In the genomic region with DNA sequence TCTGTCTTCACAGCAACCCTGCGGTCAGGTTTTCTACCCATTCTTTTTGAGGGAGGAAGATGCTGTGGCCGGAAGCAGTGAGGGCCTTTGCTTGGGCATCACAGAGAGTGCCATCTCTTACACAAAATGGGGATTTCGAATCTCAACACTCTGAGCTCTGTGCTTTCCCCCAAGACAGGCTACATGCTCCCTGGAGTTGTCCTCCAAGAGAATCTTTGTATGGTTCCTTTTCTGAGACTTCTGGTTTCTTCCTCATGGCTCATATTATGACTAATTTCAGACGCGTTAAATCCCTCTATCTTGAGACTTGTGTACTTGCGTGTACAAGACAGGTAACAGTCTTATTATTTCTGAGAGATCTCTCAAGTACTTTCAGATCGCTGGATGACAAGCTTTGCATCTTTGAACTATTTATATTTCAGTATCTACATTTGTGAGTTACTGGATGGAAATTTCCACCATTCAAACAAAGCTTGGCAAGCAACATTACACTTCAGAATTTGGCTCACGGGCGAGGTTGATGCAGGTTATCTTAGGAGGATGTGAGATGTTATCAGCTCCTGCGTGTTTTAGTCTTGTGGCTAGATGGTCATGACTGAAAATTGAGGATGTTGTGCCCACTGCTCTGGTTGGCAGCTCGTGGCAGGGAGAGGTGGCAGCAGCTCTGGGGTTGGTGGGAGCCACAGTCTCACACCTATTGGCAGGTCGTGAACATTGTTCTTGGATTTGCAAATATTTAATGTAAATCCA, we compare ENCODE assay signal across 9 cellular contexts. TPM values are rescaled to one million over a fixed set of nuclear protein-coding genes. Genes with fewer than 3 reads are reported as not detected.
A peak's percentile ranks its signal among the peaks of the same experiment; 100 is the strongest.
DNase-seq lines count a peak whose midpoint lies in the region; ATAC-seq lines count a peak whose summit lies in the region.
"Had no signal": no experiment of that assay in that cellular context is flagged by ENCODE, and none has a peak within 500 bp of the region (broad histone marks: within the 10 kb centered on the region; RNA-seq: fewer than 3 reads in every experiment).

No MANE protein-coding gene starts in this region.

- H3K36me3 Mint-ChIP-seq in CD4-positive, alpha-beta memory T cell = peaks cover 0 to 2% of the 10 kb centered on the region in 2 donors
- H3K36me3 Mint-ChIP-seq in activated T-helper 2 cell treated with anti-CD3 and anti-CD28 coated beads, Interferon-gamma antibody, Interleukin-2, Interleukin-4, amounts not matched to agents 10 μg/mL and 5 μg/mL and 100 μg/mL, durations not matched to agents 14 hours and 24 hours and 36 hours (ENCODE audit: low read depth) = peaks cover 2% of the 10 kb centered on the region
- H3K36me3 Mint-ChIP-seq in naive thymus-derived CD8-positive, alpha-beta T cell = no peaks in the 10 kb centered on the region

- no peaks in the 10 kb centered on the region for H3K9me3 ChIP-seq in CD4-positive, alpha-beta memory T cell (ENCODE audit: control insufficient read depth in 1 of 2, low read length in 2 of 2)

- H3K27ac ChIP-seq in CD4-positive, alpha-beta memory T cell (ENCODE audit: low read depth, low read length) = peak overlapping the region; percentile 96

- peak overlapping the region; percentile 88 to 99 (median 96) for H3K27ac Mint-ChIP-seq in CD4-positive, alpha-beta memory T cell
- peak overlapping the region; percentile 82 for H3K27ac Mint-ChIP-seq in activated T-helper 2 cell treated with anti-CD3 and anti-CD28 coated beads, Interferon-gamma antibody, Interleukin-2, Interleukin-4, amounts not matched to agents 10 μg/mL and 5 μg/mL and 100 μg/mL, durations not matched to agents 14 hours and 24 hours and 36 hours
- peak overlapping the region; percentile 65 to 98 (median 95) for H3K27ac Mint-ChIP-seq in naive thymus-derived CD8-positive, alpha-beta T cell

- intact Hi-C loops in CD4-positive, alpha-beta memory T cell (cut with micrococcal nuclease) = loop anchor here (1.0 to 10.0 kb wide), 2 partner anchors 50 to 166 kb away; partner anchors contain the start of gene UBASH3A
- intact Hi-C loops in activated T-helper 2 cell treated with anti-CD3 and anti-CD28 coated beads, Interferon-gamma antibody, Interleukin-2, Interleukin-4, amounts not matched to agents 10 μg/mL and 5 μg/mL and 100 μg/mL, durations not matched to agents 14 hours and 24 hours and 36 hours (cut with micrococcal nuclease) = loop anchor here (1.0 to 10.0 kb wide), 3 partner anchors 50 to 286 kb away; no protein-coding TSS in a partner anchor

- H3K36me3 ChIP-seq in CD4-positive, alpha-beta memory T cell (ENCODE audit: insufficient read depth, low read length) = no peaks in the 10 kb centered on the region

- POLR2A ChIA-PET in CD4-positive, alpha-beta memory T cell (lab: Charles Lee; ENCODE audit: partially characterized antibody) = interaction anchor here (0.7 to 7.3 kb wide), 14 partner anchors 10 to 185 kb away, joined by 3 to 80 read pairs (median 4); partner anchors contain the start of genes ABCG1 and UBASH3A
- POLR2A ChIA-PET in naive thymus-derived CD8-positive, alpha-beta T cell (lab: Charles Lee) = interaction anchor here (0.7 to 9.8 kb wide), 5 partner anchors 10 to 230 kb away, joined by 3 to 94 read pairs (median 8); partner anchors contain the start of gene ABCG1

- peaks cover 66% of the 10 kb centered on the region for H3K4me1 ChIP-seq in CD4-positive, alpha-beta memory T cell (ENCODE audit: insufficient read depth, low read length)

- H3K4me1 Mint-ChIP-seq in CD4-positive, alpha-beta memory T cell = peaks cover 50 to 86% (median 59%) of the 10 kb centered on the region in 4 donors
- peaks cover 51% of the 10 kb centered on the region for H3K4me1 Mint-ChIP-seq in activated T-helper 2 cell treated with anti-CD3 and anti-CD28 coated beads, Interferon-gamma antibody, Interleukin-2, Interleukin-4, amounts not matched to agents 10 μg/mL and 5 μg/mL and 100 μg/mL, durations not matched to agents 14 hours and 24 hours and 36 hours (ENCODE audit: low read depth)
- peaks cover 34 to 82% (median 73%) of the 10 kb centered on the region in 4 donors for H3K4me1 Mint-ChIP-seq in naive thymus-derived CD8-positive, alpha-beta T cell

- peaks cover 0 to 1% (median 0%) of the 10 kb centered on the region in 8 donors for H3K9me3 Mint-ChIP-seq in CD4-positive, alpha-beta memory T cell
- H3K9me3 Mint-ChIP-seq in activated T-helper 2 cell treated with anti-CD3 and anti-CD28 coated beads, Interferon-gamma antibody, Interleukin-2, Interleukin-4, amounts not matched to agents 10 μg/mL and 5 μg/mL and 100 μg/mL, durations not matched to agents 14 hours and 24 hours and 36 hours = no peaks in the 10 kb centered on the region
- no peaks in the 10 kb centered on the region for H3K9me3 Mint-ChIP-seq in naive thymus-derived CD8-positive, alpha-beta T cell

- peak; percentile 77 to 89 (median 83) for DNase-seq in CD4-positive, alpha-beta memory T cell
- peak; percentile 31 for DNase-seq in RPMI8226
- DNase-seq in activated T-helper 2 cell treated with anti-CD3 and anti-CD28 coated beads, Interferon-gamma antibody, Interleukin-2, Interleukin-4, amounts not matched to agents 10 μg/mL and 5 μg/mL and 100 μg/mL, durations not matched to agents 14 hours and 24 hours and 36 hours (ENCODE audit: low spot score) = peak; percentile 57
- peak in 8 of 10 donors; percentile 50 to 79 (median 70) for DNase-seq in naive thymus-derived CD8-positive, alpha-beta T cell
- no peak for DNase-seq in DMS53 treated with DMSO at 0.1 percent for 48 hours (lab: John Stamatoyannopoulos, UW; ENCODE audit: unreplicated experiment)
- no peak for DNase-seq in HPDE6-E6E7 (ENCODE audit: extremely low spot score)
- no peak for DNase-seq in OCI-M2 (lab: John Stamatoyannopoulos, UW; ENCODE audit: unreplicated experiment)
- DNase-seq in NCI-H524 (lab: John Stamatoyannopoulos, UW) = no peak
- DNase-seq: NCI-H2171 had no signal

- H3K4me3 Mint-ChIP-seq in CD4-positive, alpha-beta memory T cell = peak overlapping the region; percentile 49 to 88 (median 75)
- H3K4me3 Mint-ChIP-seq in activated T-helper 2 cell treated with anti-CD3 and anti-CD28 coated beads, Interferon-gamma antibody, Interleukin-2, Interleukin-4, amounts not matched to agents 10 μg/mL and 5 μg/mL and 100 μg/mL, durations not matched to agents 14 hours and 24 hours and 36 hours (ENCODE audit: low read depth) = peak overlapping the region; percentile 43
- peak overlapping the region; percentile 19 to 84 (median 68) for H3K4me3 Mint-ChIP-seq in naive thymus-derived CD8-positive, alpha-beta T cell

- no peaks in the 10 kb centered on the region for H3K27me3 ChIP-seq in CD4-positive, alpha-beta memory T cell (ENCODE audit: insufficient read depth, low read length)

- peak; percentile 33 to 55 for ATAC-seq in naive thymus-derived CD8-positive, alpha-beta T cell

- peak overlapping the region in 1 of 2 donors; percentile 44 for H3K4me3 ChIP-seq in CD4-positive, alpha-beta memory T cell (ENCODE audit: low read length in 2 of 2)

- CTCF ChIA-PET in CD4-positive, alpha-beta memory T cell (lab: Charles Lee; ENCODE audit: partially characterized antibody) = interaction anchor here (0.6 to 4.9 kb wide), 14 partner anchors 9 to 99 kb away, joined by 3 to 55 read pairs (median 6); no protein-coding TSS in a partner anchor

- no peaks in the 10 kb centered on the region for H3K27me3 Mint-ChIP-seq in CD4-positive, alpha-beta memory T cell
- no peaks in the 10 kb centered on the region for H3K27me3 Mint-ChIP-seq in activated T-helper 2 cell treated with anti-CD3 and anti-CD28 coated beads, Interferon-gamma antibody, Interleukin-2, Interleukin-4, amounts not matched to agents 10 μg/mL and 5 μg/mL and 100 μg/mL, durations not matched to agents 14 hours and 24 hours and 36 hours (ENCODE audit: low read depth)
- no peaks in the 10 kb centered on the region for H3K27me3 Mint-ChIP-seq in naive thymus-derived CD8-positive, alpha-beta T cell

RNA-seq across cellular contexts. Expression of gene ABCG1, which starts 19.4 kb away (rescaled TPM):
- 1 to 10 TPM; 1.5 to 2.0 TPM for total RNA-seq in CD4-positive, alpha-beta memory T cell
- polyA plus RNA-seq in CD4-positive, alpha-beta memory T cell = 10 to 100 TPM; 17.0 to 19.6 TPM
- 5.7 and 8.0 TPM in 2 replicates for total RNA-seq in activated T-helper 2 cell treated with anti-CD3 and anti-CD28 coated beads, Interferon-gamma antibody, Interleukin-2, Interleukin-4, amounts not matched to agents 10 μg/mL and 5 μg/mL and 100 μg/mL, durations not matched to agents 14 hours and 24 hours and 36 hours
- total RNA-seq in naive thymus-derived CD8-positive, alpha-beta T cell = 1 to 10 TPM in 1 of 2 experiments, under 1 TPM in 1; 0.93 to 1.4 TPM
- 10 to 100 TPM; 11.2 to 17.5 (median 11.9) TPM for polyA plus RNA-seq in naive thymus-derived CD8-positive, alpha-beta T cell

Comparison
In these comparisons a context has a peak if more than half of its experiments do, and no peak if none do; other contexts are left out.
1. DNase-seq: peak in CD4-positive, alpha-beta memory T cell (5 of 5), RPMI8226 (single experiment), activated T-helper 2 cell treated with anti-CD3 and anti-CD28 coated beads, Interferon-gamma antibody, Interleukin-2, Interleukin-4, amounts not matched to agents 10 μg/mL and 5 μg/mL and 100 μg/mL, durations not matched to agents 14 hours and 24 hours and 36 hours (single experiment) and naive thymus-derived CD8-positive, alpha-beta T cell (8 of 10); none in DMS53 treated with DMSO at 0.1 percent for 48 hours (single experiment), HPDE6-E6E7 (single experiment), OCI-M2 (single experiment) and NCI-H524 (0 of 2).
2. Peak in every context shown above with its lines, with median percentiles within 50 percentile points of each other: H3K27ac Mint-ChIP-seq and H3K4me3 Mint-ChIP-seq.